Comparison of ENCODE assay signal across 15 cellular contexts in the genomic region with DNA sequence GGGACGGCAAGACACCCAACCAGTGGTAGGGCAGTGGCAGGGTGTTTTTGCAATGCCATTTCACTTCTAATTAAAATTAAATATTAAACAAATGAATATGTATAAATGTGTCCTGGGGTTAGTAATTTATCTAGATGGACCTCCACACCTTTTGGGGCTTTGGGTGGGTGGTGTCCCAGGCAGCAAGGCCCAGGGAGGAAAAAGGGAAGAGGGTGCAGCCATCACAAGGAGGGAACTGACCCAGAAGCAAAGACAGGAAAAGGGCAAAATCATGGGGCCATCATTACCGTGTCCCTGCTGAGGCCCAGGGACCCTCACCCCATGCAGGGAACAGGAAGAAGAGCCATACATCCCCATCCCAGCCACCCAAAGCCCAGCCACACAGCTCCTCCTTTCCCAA.
A peak's percentile ranks its signal among the peaks of the same experiment; 100 is the strongest.
DNase-seq lines count a peak whose midpoint lies in the region; ATAC-seq and TF ChIP-seq lines count a peak whose summit lies in the region.
"Had no signal": no experiment of that assay in that cellular context is flagged by ENCODE, and none has a peak within 500 bp of the region (broad histone marks: within the 10 kb centered on the region; RNA-seq: fewer than 3 reads in every experiment).

No MANE protein-coding gene starts in this region.

- no peak for ATAC-seq in GM19467 (IDR thresholded peaks at IDR 0.05; ENCODE audit: unreplicated experiment)
- ATAC-seq: GM23338, HCT116 had no signal

- no CpG with 5 or more reads among the region's 2 CpGs for WGBS in trophoblast cell (ENCODE audit: extremely low coverage, insufficient coverage, insufficient read length)
- WGBS in sigmoid colon, 2 donors = 72 to 88% methylated on average over 2 of the region's 2 CpGs

- H3K27me3 ChIP-seq in Peyer's patch (no peaks in the 10 kb centered on the region), WERI-Rb-1 (ENCODE audit: insufficient read depth, low read depth, severe bottlenecking) (no peaks in the 10 kb centered on the region), trophoblast cell (ENCODE audit: insufficient read depth, low read length) (no peaks in the 10 kb centered on the region), sigmoid colon (no peaks in the 10 kb centered on the region)

- no peak overlapping the region for H2BK120ac ChIP-seq in trophoblast cell (ENCODE audit: insufficient read depth, low read length, poor library complexity)

- H3K18ac ChIP-seq in trophoblast cell (ENCODE audit: low read length) = no peak overlapping the region

- no peak overlapping the region for H3K4ac ChIP-seq in trophoblast cell (ENCODE audit: low read depth, low read length)

- no peak overlapping the region for H4K91ac ChIP-seq in trophoblast cell (ENCODE audit: low read depth, low read length)

- TF ChIP-seq EP300 in sigmoid colon (IDR thresholded peaks at IDR 0.05) = no peak

- no peak overlapping the region for H4K12ac ChIP-seq in trophoblast cell (ENCODE audit: low read depth, low read length)

- H3K9ac ChIP-seq in trophoblast cell (ENCODE audit: low read length) = no peak overlapping the region

- no peak overlapping the region for H2BK5ac ChIP-seq in trophoblast cell (ENCODE audit: low read depth, low read length, poor library complexity)

- intact Hi-C loops in sigmoid colon (cut with DNase I) = no loop called here

- no peak overlapping the region for H2AFZ ChIP-seq in trophoblast cell (ENCODE audit: insufficient read depth, low read length, poor library complexity)
- H2AFZ ChIP-seq: GM23338 had no signal

- no peaks in the 10 kb centered on the region for H3K79me2 ChIP-seq in trophoblast cell (ENCODE audit: control insufficient read depth, insufficient read depth, low read length, poor library complexity)

- H3K4me1 ChIP-seq in Peyer's patch (peaks cover 0 to 33% (median 1%) of the 10 kb centered on the region in 4 donors), trophoblast cell (ENCODE audit: control insufficient read depth in 1 of 2, insufficient read depth in 2 of 2, low read length in 2 of 2) (no peaks in the 10 kb centered on the region), sigmoid colon (no peaks in the 10 kb centered on the region)

- no peak overlapping the region for H3K4me2 ChIP-seq in trophoblast cell (ENCODE audit: low read length)
- H3K4me2 ChIP-seq: GM23338 had no signal

- TF ChIP-seq CTCF in Peyer's patch (IDR thresholded peaks at IDR 0.05) (no peak), WERI-Rb-1 (IDR thresholded peaks at IDR 0.05; ENCODE audit: low read depth, low read length) (no peak), sigmoid colon (IDR thresholded peaks at IDR 0.05) (no peak)

- TF ChIP-seq POLR2A in Peyer's patch (IDR thresholded peaks at IDR 0.05) = no peak
- no peak for TF ChIP-seq POLR2A in sigmoid colon (IDR thresholded peaks at IDR 0.05)
- no peak for TF ChIP-seq POLR2A in erythroblast (IDR thresholded peaks at IDR 0.05; ENCODE audit: low read length)

- H3K79me1 ChIP-seq in trophoblast cell (ENCODE audit: low read length) = no peaks in the 10 kb centered on the region

- no peaks in the 10 kb centered on the region for H3K36me3 ChIP-seq in Peyer's patch
- H3K36me3 ChIP-seq in WERI-Rb-1 = no peaks in the 10 kb centered on the region
- no peaks in the 10 kb centered on the region for H3K36me3 ChIP-seq in trophoblast cell (ENCODE audit: control insufficient read depth in 1 of 2, insufficient read depth in 2 of 2, low read length in 2 of 2)
- no peaks in the 10 kb centered on the region for H3K36me3 ChIP-seq in sigmoid colon

- H2AK5ac ChIP-seq in trophoblast cell (ENCODE audit: low read length) = no peak overlapping the region

- no peak overlapping the region for H4K8ac ChIP-seq in trophoblast cell (ENCODE audit: low read depth, low read length)

- no peak overlapping the region for H3K14ac ChIP-seq in trophoblast cell (ENCODE audit: low read length)

- H3K27ac ChIP-seq in Peyer's patch (peak overlapping the region in 1 of 4 donors; percentile 71), WERI-Rb-1 (no peak overlapping the region), trophoblast cell (ENCODE audit: low read depth, low read length) (no peak overlapping the region), sigmoid colon (no peak overlapping the region)

- DNase-seq in Peyer's patch = peak in 2 of 3 donors; percentile 10 to 22
- peak; percentile 1 for DNase-seq in WERI-Rb-1
- DNase-seq in trophoblast cell = no peak
- DNase-seq in sigmoid colon = peak; percentile 21
- no peak for DNase-seq in erythroblast (lab: John Stamatoyannopoulos, UW)
- no peak for DNase-seq in ureter (ENCODE audit: low spot score)
- DNase-seq: C1 segment of cervical spinal cord; CD4-positive, alpha-beta memory T cell; DMS153; DND-41; H9 had no signal

- peak overlapping the region; percentile 71 for H3K23ac ChIP-seq in trophoblast cell (ENCODE audit: low read length)

- H2BK12ac ChIP-seq in trophoblast cell (ENCODE audit: low read length) = no peak overlapping the region

- H3K4me3 ChIP-seq in Peyer's patch = no peak overlapping the region
- no peak overlapping the region for H3K4me3 ChIP-seq in WERI-Rb-1 (ENCODE audit: low read depth, low read length)
- H3K4me3 ChIP-seq in trophoblast cell (ENCODE audit: low read depth, low read length) = no peak overlapping the region
- H3K4me3 ChIP-seq in sigmoid colon = no peak overlapping the region
- H3K4me3 ChIP-seq: GM23338 had no signal

- H3K9me3 ChIP-seq in Peyer's patch = no peaks in the 10 kb centered on the region
- no peaks in the 10 kb centered on the region for H3K9me3 ChIP-seq in WERI-Rb-1 (ENCODE audit: severe bottlenecking)
- H3K9me3 ChIP-seq in trophoblast cell (ENCODE audit: insufficient read depth, low read depth, low read length) = peaks cover 3% of the 10 kb centered on the region
- no peaks in the 10 kb centered on the region for H3K9me3 ChIP-seq in sigmoid colon
- H3K9me3 ChIP-seq: Caco-2 had no signal

Comparison
In these comparisons a context has a peak if more than half of its experiments do, and no peak if none do; other contexts are left out.
1. DNase-seq: peak in Peyer's patch (2 of 3), WERI-Rb-1 (single experiment) and sigmoid colon (single experiment); none in trophoblast cell (0 of 2), erythroblast (0 of 2) and ureter (single experiment).